15 cellular contexts compared by ENCODE assay signal in genomic region chr2:73998451-73998850, GRCh38. TPM values are rescaled to one million over a fixed set of nuclear protein-coding genes. Genes with fewer than 3 reads are reported as not detected.
A peak's percentile ranks its signal among the peaks of the same experiment; 100 is the strongest.
DNase-seq lines count a peak whose midpoint lies in the region; ATAC-seq, FAIRE-seq and TF ChIP-seq lines count a peak whose summit lies in the region.
"Had no signal": no experiment of that assay in that cellular context is flagged by ENCODE, and none has a peak within 500 bp of the region (broad histone marks: within the 10 kb centered on the region; RNA-seq: fewer than 3 reads in every experiment).

No MANE protein-coding gene starts in this region.

- H3K9me3 ChIP-seq in K562 (replicated peaks; ENCODE audit: control insufficient read depth, insufficient read depth, low read depth, low read length), result no peaks in the 10 kb centered on the region
- H3K9me3 ChIP-seq: pancreas, uterus had no signal

- H3K4me3 Mint-ChIP-seq in T-cell, result peak overlapping the region in 1 of 3 donors; percentile 40
- H3K4me3 Mint-ChIP-seq: activated naive CD8-positive, alpha-beta T cell treated with anti-CD3 and anti-CD28 coated beads, Interleukin-2, amount 10 ng/mL, durations not matched to agents 7 days and 5 days had no signal

- H3K4me3 ChIP-seq in K562, result no peak overlapping the region
- H3K4me3 ChIP-seq: pancreas, uterus had no signal

- TF ChIP-seq POLR2A in K562 (conservative IDR thresholded peaks at IDR 0.05), result no peak

- no peaks in the 10 kb centered on the region for H3K9me1 ChIP-seq in K562 (ENCODE audit: control insufficient read depth, insufficient read depth, low read length)

- TF ChIP-seq CTCF in K562 (IDR thresholded peaks at IDR 0.05 in 2 of 3, conservative IDR thresholded peaks at IDR 0.05 in 1 of 3; ENCODE audit: insufficient read depth in 2 of 3, low read depth in 1 of 3, low read length in 3 of 3), result no peak

- no peak for TF ChIP-seq EP300 in K562 (IDR thresholded peaks at IDR 0.05; ENCODE audit: low read length)

- ATAC-seq in T-cell (replicated peaks in 1 of 4), result peak in 1 of 4 experiments; percentile 40
- no peak for ATAC-seq in K562
- ATAC-seq in HG02885 (IDR thresholded peaks at IDR 0.05; ENCODE audit: poor library complexity, unreplicated experiment), result no peak
- ATAC-seq: left ventricle myocardium superior, pancreas had no signal

- H3K9ac ChIP-seq in K562 (ENCODE audit: insufficient read depth in 1 of 2, low read depth in 2 of 2, low read length in 2 of 2), result no peak overlapping the region

- peaks cover 77 to 80% (median 78%) of the 10 kb centered on the region in 3 donors for H3K4me1 Mint-ChIP-seq in T-cell

- H3K27ac ChIP-seq in K562 (ENCODE audit: extremely low read depth, low read depth, low read length), result no peak overlapping the region
- H3K27ac ChIP-seq: pancreas, uterus had no signal

- CTCF ChIA-PET in T-cell (lab: Charles Lee) (interaction anchor here (0.6 to 1.0 kb wide), 3 partner anchors 11 to 170 kb away, joined by 3 read pairs; partner anchors contain the start of gene STAMBP (in 1 of the 2)), K562 (lab: Yijun Ruan, JAX; ENCODE audit: low intra/inter-chr PET ratio) (interaction anchor here (0.6 to 1.1 kb wide), 3 partner anchors 11 to 207 kb away, joined by 3 to 4 read pairs (median 4); no protein-coding TSS in a partner anchor)

- no peaks in the 10 kb centered on the region for H3K27me3 Mint-ChIP-seq in T-cell
- H3K27me3 Mint-ChIP-seq: activated naive CD8-positive, alpha-beta T cell treated with anti-CD3 and anti-CD28 coated beads, Interleukin-2, amount 10 ng/mL, durations not matched to agents 7 days and 5 days had no signal

- in situ Hi-C loops in K562 (cut with MboI), result no loop called here

- peaks cover 6% of the 10 kb centered on the region for H3K36me3 Mint-ChIP-seq in T-cell

- H3K27me3 ChIP-seq in K562 (ENCODE audit: control insufficient read depth in 2 of 2, insufficient read depth in 2 of 2, low read length in 2 of 2), result no peaks in the 10 kb centered on the region
- H3K27me3 ChIP-seq: pancreas, uterus had no signal

- POLR2A ChIA-PET in T-cell (lab: Charles Lee), result no interaction called here
- POLR2A ChIA-PET in K562 (lab: Yijun Ruan, JAX), result interaction anchor here (4.3 kb wide), 1 partner anchor 11 kb away, joined by 23 read pairs; no protein-coding TSS in a partner anchor

- DNase-seq in activated CD4-positive, alpha-beta T cell treated with anti-CD3 and anti-CD28 coated beads for 4 hours, result peak; percentile 34 to 40
- no peak for DNase-seq in activated CD4-positive, alpha-beta T cell treated with anti-CD3 and anti-CD28 coated beads, Interleukin-2, amount 50 U/mL, for 4 hours
- DNase-seq in T-cell (peak in 24 of 34 experiments; percentile 25 to 57 (median 40)), K562 (ENCODE audit: extremely low read depth in 1 of 4, low spot score in 3 of 4) (no peak), putamen (ENCODE audit: low spot score) (peak; percentile 88), kidney glomerular epithelial cell (lab: John Stamatoyannopoulos, UW) (no peak), NCI-H146 treated with DMSO at 0.1 percent for 48 hours (lab: John Stamatoyannopoulos, UW; ENCODE audit: unreplicated experiment) (no peak)
- DNase-seq: activated CD4-positive, CD25-positive, alpha-beta regulatory T cell; activated naive CD8-positive, alpha-beta T cell treated with anti-CD3 and anti-CD28 coated beads, Interleukin-2, amount 10 ng/mL, durations not matched to agents 7 days and 5 days; DMS153; left ventricle myocardium superior; NCI-H2029 treated with DMSO at 0.1 percent for 48 hours; uterus had no signal

- FAIRE-seq in K562 (lab: Jason Lieb, UNC), result no peak
- FAIRE-seq: pancreas had no signal

- H3K4me1 ChIP-seq in K562 (replicated peaks in 1 of 2; ENCODE audit: control insufficient read depth in 2 of 2, insufficient read depth in 2 of 2, low read length in 2 of 2), result peaks cover 30 to 32% of the 10 kb centered on the region in 2 experiments; a peak in 4 of 5 replicates

- peak overlapping the region; percentile 77 to 82 for H3K27ac Mint-ChIP-seq in T-cell
- H3K27ac Mint-ChIP-seq: activated naive CD8-positive, alpha-beta T cell treated with anti-CD3 and anti-CD28 coated beads, Interleukin-2, amount 10 ng/mL, durations not matched to agents 7 days and 5 days had no signal

- H3K36me3 ChIP-seq in K562 (ENCODE audit: control insufficient read depth, insufficient read depth, low read length), result no peaks in the 10 kb centered on the region; the same call in 2 of the 3 replicates
- H3K36me3 ChIP-seq: pancreas, uterus had no signal

- H4K20me1 ChIP-seq in K562 (replicated peaks; ENCODE audit: control insufficient read depth, insufficient read depth, low read length), result peaks cover 10% of the 10 kb centered on the region; the same call in 1 of the 2 replicates

- no peaks in the 10 kb centered on the region for H3K9me3 Mint-ChIP-seq in T-cell
- H3K9me3 Mint-ChIP-seq: activated naive CD8-positive, alpha-beta T cell treated with anti-CD3 and anti-CD28 coated beads, Interleukin-2, amount 10 ng/mL, durations not matched to agents 7 days and 5 days had no signal

- peaks cover 92% of the 10 kb centered on the region for H3K79me2 ChIP-seq in K562 (ENCODE audit: control insufficient read depth, insufficient read depth, low read length)

- 78% methylated on average over 8 of the region's 8 CpGs for WGBS in K562 (ENCODE audit: insufficient coverage, low coverage, missing lambda C conversion rate)

- no peak overlapping the region for H3K4me2 ChIP-seq in K562 (ENCODE audit: insufficient read depth, low read length)

- no TSS peak for BruUV-seq in K562 (replicated peaks; lab: Mats Ljungman, UMichigan)

- intact Hi-C loops in K562 (cut with micrococcal nuclease), result loop anchor here (2.0 to 10.0 kb wide), 2 partner anchors 82 to 324 kb away; no protein-coding TSS in a partner anchor

- no peak for TF ChIP-seq RAD21 in K562 (CRISPR knock-in tag; conservative IDR thresholded peaks at IDR 0.05 in 1 of 2, IDR thresholded peaks at IDR 0.05 in 1 of 2)

- H2AFZ ChIP-seq in K562 (ENCODE audit: low read depth, low read length), result no peak overlapping the region

TF ChIP-seq in K562, 482 proteins besides CTCF, POLR2A, EP300 and RAD21:
- TF ChIP-seq RFX1 (IDR thresholded peaks at IDR 0.05) (peak; percentile 73), MCM7 (IDR thresholded peaks at IDR 0.05) (no peak)

RNA-seq across cellular contexts. Expression of gene TET3, which starts 13.7 kb away (rescaled TPM):
- total RNA-seq in T-cell (10 to 100 TPM; 22.5 to 32.2 (median 26.8) TPM), K562 (2014; rRNA removed) (4.9 and 7.1 TPM in 2 replicates), K562 (2014; rRNA removed; fragmentation: Illumina TruSeq; extraction: Trizol) (5.4 and 5.6 TPM in 2 replicates), K562 (2015; rRNA removed; fragmentation: Illumina TruSeq; extraction: Trizol) (6.3 and 6.4 TPM in 2 replicates), K562 (2021) (15.5 and 16.3 TPM in 2 replicates)
- 24.7 and 26.6 TPM in 2 replicates for total RNA-seq in K562 (2011; cell fraction: chromatin; rRNA removed; ENCODE audit: low replicate concordance)
- total RNA-seq in K562 (2011; cell fraction: nucleolus; rRNA removed), result 14.5 and 15.1 TPM in 2 replicates
- 20.1 and 32.4 TPM in 2 replicates for total RNA-seq in K562 (2011; cell fraction: nucleoplasm; rRNA removed)
- polyA plus RNA-seq in K562 (2011; rRNA removed) (3.2 and 5.2 TPM in 2 replicates), K562 (2014; fragmentation: Illumina TruSeq; extraction: Trizol) (8.7 and 9.0 TPM in 2 replicates), K562 (2014; fragmentation: Nextera tagmentation; extraction: Ambion mirVana) (under 1 TPM; 0.35 to 0.58 TPM), K562 (2014; rRNA removed) (5.3 and 5.5 TPM in 2 replicates)
- polyA plus RNA-seq in K562 (2011; cell fraction: cytosol; rRNA removed), result 3.0 and 3.4 TPM in 2 replicates
- polyA plus RNA-seq in K562 (2011; cell fraction: nucleus; rRNA removed), result 7.8 and 14.6 TPM in 2 replicates
- polyA plus RNA-seq in K562 (2012), result 6.3 and 6.6 TPM in 2 replicates
- polyA minus RNA-seq in K562 (2011; rRNA and poly(A)+ RNA removed), result 6.5 and 10.2 TPM in 2 replicates
- 10.4 and 12.0 TPM in 2 replicates for polyA minus RNA-seq in K562 (2011; cell fraction: cytosol; rRNA and poly(A)+ RNA removed)
- 5.7 and 7.3 TPM in 2 replicates for polyA minus RNA-seq in K562 (2011; cell fraction: nucleus; rRNA and poly(A)+ RNA removed)

Comparison
In these comparisons a context has a peak if more than half of its experiments do, and no peak if none do; other contexts are left out.
1. DNase-seq: peak in activated CD4-positive, alpha-beta T cell treated with anti-CD3 and anti-CD28 coated beads for 4 hours (2 of 2), T-cell (24 of 34) and putamen (single experiment); none in activated CD4-positive, alpha-beta T cell treated with anti-CD3 and anti-CD28 coated beads, Interleukin-2, amount 50 U/mL, for 4 hours (0 of 2), K562 (0 of 4), kidney glomerular epithelial cell (single experiment) and NCI-H146 treated with DMSO at 0.1 percent for 48 hours (single experiment).